In the genomic region with DNA sequence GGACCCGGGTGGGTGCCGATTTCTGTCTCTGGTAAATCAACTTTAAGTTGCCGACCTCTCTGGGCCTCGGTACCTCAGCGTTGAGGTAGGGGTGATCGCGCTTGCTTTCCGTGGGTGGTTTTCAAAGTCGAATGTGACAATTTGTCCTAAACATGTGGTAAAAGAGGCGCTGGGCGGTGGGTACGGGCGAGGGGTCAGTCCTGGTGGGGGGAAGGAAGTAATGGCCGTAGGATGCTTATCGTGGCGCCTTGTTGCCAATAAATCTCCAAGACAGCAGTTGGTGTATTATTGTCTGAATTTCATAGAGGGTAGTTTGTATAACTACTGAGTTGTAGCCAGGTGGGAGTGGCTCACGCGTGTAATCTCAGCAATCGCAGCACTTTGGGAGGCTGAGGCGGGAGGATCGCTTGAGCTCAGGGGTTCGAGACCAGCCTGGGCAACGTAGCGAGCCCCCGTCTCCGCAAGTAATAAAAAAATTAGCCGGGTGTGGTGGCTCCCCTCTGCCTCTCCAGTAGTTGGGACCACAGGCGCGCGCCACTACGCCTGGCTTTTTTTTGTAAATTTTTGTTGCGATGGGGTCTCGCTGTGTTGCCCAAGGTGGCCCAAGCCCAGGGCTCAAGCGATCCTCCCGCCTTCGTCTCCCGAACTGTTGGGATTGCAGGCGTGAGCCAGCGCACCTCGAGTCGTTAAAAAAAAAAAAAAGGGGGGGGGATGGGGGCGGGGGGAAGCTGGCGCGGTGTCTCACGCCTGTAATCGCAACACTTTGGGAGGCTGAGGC, we compare ENCODE assay signal across 8 cellular contexts. TPM values are rescaled to one million over a fixed set of nuclear protein-coding genes. Genes with fewer than 3 reads are reported as not detected.
DNase-seq lines count a peak whose midpoint lies in the region; FAIRE-seq and TF ChIP-seq lines count a peak whose summit lies in the region.

No MANE protein-coding gene starts in this region.

- FAIRE-seq in small intestine (lab: Jason Lieb, UNC) = no peak

- intact Hi-C loops in activated naive CD4-positive, alpha-beta T cell treated with anti-CD3 and anti-CD28 coated beads for 36 hours (cut with micrococcal nuclease) = loop anchor here (1.0 to 10.0 kb wide), 8 partner anchors 17 to 249 kb away; partner anchors contain the start of genes ABHD11, BAZ1B, FZD9 and STX1A

- H3K4me1 Mint-ChIP-seq in activated naive CD4-positive, alpha-beta T cell treated with anti-CD3 and anti-CD28 coated beads for 36 hours (ENCODE audit: low read depth) = peaks cover 53% of the 10 kb centered on the region

- H3K9me3 Mint-ChIP-seq in activated naive CD4-positive, alpha-beta T cell treated with anti-CD3 and anti-CD28 coated beads for 36 hours = no peaks in the 10 kb centered on the region

- H3K27me3 Mint-ChIP-seq in activated naive CD4-positive, alpha-beta T cell treated with anti-CD3 and anti-CD28 coated beads for 36 hours (ENCODE audit: low read depth) = no peaks in the 10 kb centered on the region

- no peaks in the 10 kb centered on the region for H3K9me2 ChIP-seq in hepatocyte (replicated peaks; ENCODE audit: insufficient read depth)

- peaks cover 30% of the 10 kb centered on the region for H3K36me3 Mint-ChIP-seq in activated naive CD4-positive, alpha-beta T cell treated with anti-CD3 and anti-CD28 coated beads for 36 hours (ENCODE audit: low read depth)

- H3K27ac ChIP-seq in hepatocyte (peak overlapping the region; percentile 80), small intestine (ENCODE audit: low read depth in 1 of 2, low read length in 1 of 2) (peak overlapping the region; percentile 8 to 63)

- peak overlapping the region; percentile 99 for H3K4me3 ChIP-seq in WI38 (ENCODE audit: low read depth, low read length)
- H3K4me3 ChIP-seq in hepatocyte = peak overlapping the region; percentile 82
- H3K4me3 ChIP-seq in small intestine (ENCODE audit: low read depth in 1 of 2, low read length in 2 of 2) = peak overlapping the region; percentile 69 to 89

- H3K27me3 ChIP-seq in hepatocyte (no peaks in the 10 kb centered on the region), small intestine (ENCODE audit: control insufficient read depth in 2 of 2, insufficient read depth in 2 of 2, low read length in 2 of 2) (no peaks in the 10 kb centered on the region)

- H3K4me3 Mint-ChIP-seq in activated naive CD4-positive, alpha-beta T cell treated with anti-CD3 and anti-CD28 coated beads for 36 hours = peak overlapping the region; percentile 98

- H3K79me2 ChIP-seq in hepatocyte = peaks cover 69% of the 10 kb centered on the region

- H3K36me3 ChIP-seq in hepatocyte (replicated peaks; ENCODE audit: insufficient read depth, low read depth) (no peaks in the 10 kb centered on the region), small intestine (ENCODE audit: control insufficient read depth in 2 of 2, insufficient read depth in 2 of 2, low read length in 2 of 2) (peaks cover 0 to 2% of the 10 kb centered on the region in 2 donors)

- H3K9me3 ChIP-seq in hepatocyte (ENCODE audit: low read depth) = no peaks in the 10 kb centered on the region
- H3K9me3 ChIP-seq in small intestine (ENCODE audit: control insufficient read depth, low read depth) = no peaks in the 10 kb centered on the region

- peak overlapping the region; percentile 91 for H2AFZ ChIP-seq in hepatocyte

- no peak for DNase-seq in activated naive CD4-positive, alpha-beta T cell treated with anti-CD3 and anti-CD28 coated beads for 36 hours
- no peak for DNase-seq in activated naive CD4-positive, alpha-beta T cell (lab: John Stamatoyannopoulos, UW)
- DNase-seq in hepatocyte (ENCODE audit: low spot score) = peak; percentile 16
- DNase-seq in small intestine = no peak
- no peak for DNase-seq in stimulated activated CD4-positive, alpha-beta T cell treated with anti-CD3 and anti-CD28 coated beads, Interleukin-4, amount 100 ng/mL, for 1 hour
- DNase-seq in AML-193 (lab: John Stamatoyannopoulos, UW) = no peak
- no peak for DNase-seq in medulla oblongata (ENCODE audit: extremely low spot score)

- peak overlapping the region; percentile 92 for H3K4me2 ChIP-seq in hepatocyte

- H3K4me1 ChIP-seq in hepatocyte (ENCODE audit: insufficient read depth) (peaks cover 17% of the 10 kb centered on the region), small intestine (ENCODE audit: control insufficient read depth in 2 of 2, insufficient read depth in 1 of 2, low read depth in 1 of 2, low read length in 1 of 2) (peaks cover 2 to 5% of the 10 kb centered on the region in 2 donors)

- peak overlapping the region; percentile 91 for H3K27ac Mint-ChIP-seq in activated naive CD4-positive, alpha-beta T cell treated with anti-CD3 and anti-CD28 coated beads for 36 hours

- TF ChIP-seq CTCF in WI38 (IDR thresholded peaks at IDR 0.05; ENCODE audit: low read depth, low read length) (no peak), hepatocyte (IDR thresholded peaks at IDR 0.05; ENCODE audit: poor library complexity) (no peak)

- H4K20me1 ChIP-seq in hepatocyte (ENCODE audit: insufficient read depth, poor library complexity, severe bottlenecking) = peaks cover 5% of the 10 kb centered on the region

- 39% methylated on average over 41 of the region's 46 CpGs for WGBS in hepatocyte (ENCODE audit: low lambda C conversion rate, missing lambda C conversion rate)
- WGBS in small intestine, 3 donors = 31 to 37% (median 32%) methylated on average over 46 of the region's 46 CpGs

- CTCF ChIA-PET in activated naive CD4-positive, alpha-beta T cell treated with anti-CD3 and anti-CD28 coated beads for 36 hours (lab: Charles Lee) = interaction anchor here (0.6 kb wide), 1 partner anchor 40 kb away, joined by 4 read pairs; no protein-coding TSS in a partner anchor

RNA-seq across cellular contexts. Expression of gene BUD23, which starts 0.7 kb away (rescaled TPM):
- total RNA-seq in activated naive CD4-positive, alpha-beta T cell treated with anti-CD3 and anti-CD28 coated beads for 36 hours = 100 to 1,000 TPM in 1 of 2 experiments, 10 to 100 TPM in 1; 95.1 to 110 TPM
- total RNA-seq in hepatocyte = 35.9 and 44.3 TPM in 2 replicates
- polyA plus RNA-seq in hepatocyte = 112 and 131 TPM in 2 replicates
- polyA plus RNA-seq in small intestine = 10 to 100 TPM; 37.8 to 90.0 (median 50.5) TPM

RNA-seq across cellular contexts. Expression of gene DNAJC30, which starts 0.9 kb away (rescaled TPM):
- 1 to 10 TPM; 4.2 to 4.4 TPM for total RNA-seq in activated naive CD4-positive, alpha-beta T cell treated with anti-CD3 and anti-CD28 coated beads for 36 hours
- total RNA-seq in hepatocyte = 3.0 and 4.7 TPM in 2 replicates
- polyA plus RNA-seq in hepatocyte (13.9 and 15.3 TPM in 2 replicates), small intestine (10 to 100 TPM in 1 of 3 donors, 1 to 10 TPM in 2; 6.0 to 10.4 (median 6.8) TPM)

RNA-seq across cellular contexts. Expression of gene VPS37D, which starts 16.5 kb away (rescaled TPM):
- not detected for total RNA-seq in activated naive CD4-positive, alpha-beta T cell treated with anti-CD3 and anti-CD28 coated beads for 36 hours
- 4.3 and 5.6 TPM in 2 replicates for total RNA-seq in hepatocyte
- 7.5 and 9.5 TPM in 2 replicates for polyA plus RNA-seq in hepatocyte
- 1 to 10 TPM; 2.6 to 3.8 (median 2.7) TPM for polyA plus RNA-seq in small intestine

RNA-seq across cellular contexts. Expression of gene STX1A, which starts 35.4 kb away (rescaled TPM):
- 10 to 100 TPM; 23.7 to 24.1 TPM for total RNA-seq in activated naive CD4-positive, alpha-beta T cell treated with anti-CD3 and anti-CD28 coated beads for 36 hours
- total RNA-seq in hepatocyte = 22.8 and 23.7 TPM in 2 replicates
- polyA plus RNA-seq in hepatocyte (27.1 and 39.2 TPM in 2 replicates), small intestine (10 to 100 TPM in 2 of 3 donors, 1 to 10 TPM in 1; 9.5 to 17.7 (median 11.6) TPM)

RNA-seq across cellular contexts. Expression of gene ABHD11, which starts 54.5 kb away (rescaled TPM):
- total RNA-seq in activated naive CD4-positive, alpha-beta T cell treated with anti-CD3 and anti-CD28 coated beads for 36 hours = 10 to 100 TPM in 1 of 2 experiments, 1 to 10 TPM in 1; 9.4 to 11.3 TPM
- 30.7 and 33.0 TPM in 2 replicates for total RNA-seq in hepatocyte
- 90.9 and 110 TPM in 2 replicates for polyA plus RNA-seq in hepatocyte
- 10 to 100 TPM; 53.0 to 93.3 (median 60.1) TPM for polyA plus RNA-seq in small intestine
